Comparison of ENCODE assay signal across 8 cellular contexts in the genomic region with DNA sequence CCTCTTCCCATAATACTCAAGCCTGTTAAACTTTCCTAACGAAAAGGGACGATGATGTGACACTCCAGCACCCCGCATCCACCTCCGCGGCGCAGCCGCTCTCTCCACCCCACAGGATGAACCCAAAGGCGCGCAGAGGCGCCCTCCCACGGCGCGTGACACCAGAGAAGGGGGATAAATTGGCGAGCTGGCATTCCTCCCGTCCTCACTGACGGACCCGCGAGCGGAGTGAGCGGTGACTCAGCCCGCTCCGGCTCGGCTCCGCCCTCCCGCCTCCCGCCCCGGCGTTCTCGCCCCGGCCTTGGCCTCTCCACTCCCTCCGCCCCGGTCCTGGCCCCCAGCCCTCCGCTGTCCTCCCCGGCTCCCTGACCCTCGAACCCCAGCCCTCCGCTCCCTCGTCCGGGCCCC. TPM values are rescaled to one million over a fixed set of nuclear protein-coding genes. Genes with fewer than 3 reads are reported as not detected.
DNase-seq lines count a peak whose midpoint lies in the region; ATAC-seq, FAIRE-seq and TF ChIP-seq lines count a peak whose summit lies in the region.

No MANE protein-coding gene starts in this region.

- peak; percentile 44; the same call in 1 of the 2 replicates for TF ChIP-seq POLR2A in A549 (IDR thresholded peaks at IDR 0.05; ENCODE audit: low read length)
- TF ChIP-seq POLR2A in GM18505 (IDR thresholded peaks at IDR 0.05; ENCODE audit: borderline replicate concordance, extremely low read depth, insufficient read depth, insufficient read length): peak; percentile 59

- TF ChIP-seq EP300 in A549 (IDR thresholded peaks at IDR 0.05): no peak

- ATAC-seq in A549 (peak; percentile 92 to 94), GM18505 (IDR thresholded peaks at IDR 0.05; ENCODE audit: unreplicated experiment) (peak; percentile 41), HG02973 (IDR thresholded peaks at IDR 0.05; ENCODE audit: unreplicated experiment) (peak; percentile 36)

- peak; percentile 69 to 84 for DNase-seq in A549 (ENCODE audit: low read depth in 1 of 2, low spot score in 1 of 2)
- peak; percentile 33 for DNase-seq in NCI-H2107 treated with DMSO at 0.1 percent for 48 hours (lab: John Stamatoyannopoulos, UW; ENCODE audit: unreplicated experiment)
- DNase-seq in activated CD4-positive, CD25-positive, alpha-beta regulatory T cell treated with anti-CD3 and anti-CD28 coated beads, Interleukin-2, amount 50 U/mL, for 72 hours: peak; percentile 78
- DNase-seq in choroid plexus epithelial cell (ENCODE audit: low read depth): peak; percentile 80
- peak; percentile 92 for DNase-seq in left kidney (ENCODE audit: low read depth, low spot score)
- peak; percentile 77 for DNase-seq in stimulated activated CD4-positive, alpha-beta T cell treated with anti-CD3 and anti-CD28 coated beads, Interleukin-1b, Interleukin-23, amount 100 ng/mL, for 48 hours

- peak overlapping the region; percentile 96 for H3K4me2 ChIP-seq in A549

- TF ChIP-seq CTCF in A549 (IDR thresholded peaks at IDR 0.05) (no peak), choroid plexus epithelial cell (conservative IDR thresholded peaks at IDR 0.05; ENCODE audit: low read depth, low read length) (no peak)

- no peaks in the 10 kb centered on the region for H3K9me3 ChIP-seq in A549

- peak overlapping the region; percentile 100 for H3K27ac ChIP-seq in A549

- 0% methylated on average over 13 of the region's 38 CpGs for WGBS in A549 (ENCODE audit: missing lambda C conversion rate)

- CTCF ChIA-PET in A549 (lab: Yijun Ruan, JAX): interaction anchor here (0.6 kb wide), 1 partner anchor 18 kb away, joined by 3 read pairs; no protein-coding TSS in a partner anchor

- no peak for FAIRE-seq in A549 (lab: Jason Lieb, UNC)

- H3K4me1 ChIP-seq in A549: peaks cover 8% of the 10 kb centered on the region; the same call in 1 of the 3 replicates

- H3K4me3 ChIP-seq in A549: peak overlapping the region; percentile 100
- peak overlapping the region; percentile 96 for H3K4me3 ChIP-seq in choroid plexus epithelial cell (ENCODE audit: low read depth, low read length)

- POLR2A ChIA-PET in A549 (lab: Yijun Ruan, JAX): interaction anchor here (2.0 kb wide), 1 partner anchor 18 kb away, joined by 4 read pairs; no protein-coding TSS in a partner anchor

- no peak for TF ChIP-seq RAD21 in A549 (conservative IDR thresholded peaks at IDR 0.05 in 1 of 2, IDR thresholded peaks at IDR 0.05 in 1 of 2)

TF ChIP-seq in A549, 52 proteins besides CTCF, POLR2A, EP300 and RAD21:
- TF ChIP-seq FOSL2 (IDR thresholded peaks at IDR 0.05): no peak
- peak; percentile 61 for TF ChIP-seq FOSL2 (CRISPR knock-in tag; IDR thresholded peaks at IDR 0.05)
- TF ChIP-seq, protein P1, sequence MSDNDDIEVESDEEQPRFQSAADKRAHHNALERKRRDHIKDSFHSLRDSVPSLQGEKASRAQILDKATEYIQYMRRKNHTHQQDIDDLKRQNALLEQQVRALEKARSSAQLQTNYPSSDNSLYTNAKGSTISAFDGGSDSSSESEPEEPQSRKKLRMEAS (IDR thresholded peaks at IDR 0.05): no peak

RNA-seq across cellular contexts. Expression of a gene that starts 0.6 kb away (rescaled TPM):
- polyA plus RNA-seq in A549 (2011; rRNA removed): 21.3 and 25.7 TPM in 2 replicates
- 20.4 and 25.3 TPM in 2 replicates for polyA plus RNA-seq in A549 (2012; cell fraction: cytosol; rRNA removed)
- 33.9 and 38.8 TPM in 2 replicates for polyA plus RNA-seq in A549 (2012; cell fraction: nucleus; rRNA removed)
- polyA plus RNA-seq in A549 (2017; fragmentation: RNase III; extraction: RNeasy Plus Mini Kit Qiagen cat#74134 plus additional on column Dnase treatment): 15.9 to 16.6 TPM (median 16.1 TPM) in 3 replicates
- 31.9 and 34.8 TPM in 2 replicates for polyA minus RNA-seq in A549 (2011; rRNA and poly(A)+ RNA removed)

Comparison
In these comparisons a context has a peak if more than half of its experiments do, and no peak if none do; other contexts are left out.
1. Peak in every context shown above with its lines: DNase-seq, ATAC-seq, H3K4me3 ChIP-seq and H3K27ac ChIP-seq.
2. ATAC-seq: peak in every context shown above with its lines; median percentile 93 in A549; 41 in GM18505; 36 in HG02973.
3. DNase-seq: peak in every context shown above with its lines; median percentile 92 in left kidney; 80 in choroid plexus epithelial cell; 78 in activated CD4-positive, CD25-positive, alpha-beta regulatory T cell treated with anti-CD3 and anti-CD28 coated beads, Interleukin-2, amount 50 U/mL, for 72 hours; 77 in stimulated activated CD4-positive, alpha-beta T cell treated with anti-CD3 and anti-CD28 coated beads, Interleukin-1b, Interleukin-23, amount 100 ng/mL, for 48 hours; 76 in A549; 33 in NCI-H2107 treated with DMSO at 0.1 percent for 48 hours.